In the genomic region with DNA sequence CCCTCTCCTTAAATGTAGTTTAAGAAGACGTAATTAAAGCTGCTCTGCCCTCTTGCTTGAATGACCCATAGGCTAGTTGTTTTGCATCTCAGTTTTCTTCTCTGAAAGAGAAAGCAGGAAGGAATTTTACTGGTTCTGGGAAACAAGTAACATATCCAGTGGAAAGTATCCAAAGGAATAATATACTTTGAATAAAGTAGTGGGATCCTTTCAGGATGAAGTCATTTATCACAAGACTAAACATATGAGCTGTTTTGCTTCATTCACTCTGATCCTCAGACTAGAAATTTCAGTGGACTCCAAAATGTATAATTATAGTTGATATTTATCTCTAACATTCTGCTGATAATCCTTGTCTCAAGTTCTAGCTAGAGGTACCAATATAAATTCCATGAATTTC, we compare ENCODE assay signal across 23 cellular contexts.
DNase-seq lines count a peak whose midpoint lies in the region; TF ChIP-seq lines count a peak whose summit lies in the region.
"Had no signal": no experiment of that assay in that cellular context is flagged by ENCODE, and none has a peak within 500 bp of the region (broad histone marks: within the 10 kb centered on the region; RNA-seq: fewer than 3 reads in every experiment).

No MANE protein-coding gene starts in this region.

- TF ChIP-seq CTCF in BJ (IDR thresholded peaks at IDR 0.05; ENCODE audit: insufficient read depth, low read depth, low read length) = no peak
- no peak for TF ChIP-seq CTCF in retinal pigment epithelial cell (conservative IDR thresholded peaks at IDR 0.05; ENCODE audit: low read depth, low read length)

- H3K4me3 ChIP-seq in BJ (ENCODE audit: low read depth, low read length) (no peak overlapping the region), retinal pigment epithelial cell (ENCODE audit: low read length) (no peak overlapping the region)
- H3K4me3 ChIP-seq: A549, K562, SJSA1 had no signal

- POLR2A ChIA-PET in BJ (lab: Charles Lee) = no interaction called here

- no peaks in the 10 kb centered on the region for H3K27me3 ChIP-seq in BJ (ENCODE audit: control insufficient read depth, insufficient read depth, low read length)
- H3K27me3 ChIP-seq: SJSA1 had no signal

- CTCF ChIA-PET in BJ (lab: Yijun Ruan, JAX) = no interaction called here

- DNase-seq in BJ (ENCODE audit: low read depth) (peak; percentile 26), HS-27A (ENCODE audit: low read depth) (peak; percentile 5), fibroblast of peridontal ligament (ENCODE audit: extremely low read depth) (peak; percentile 83), retinal pigment epithelial cell (ENCODE audit: low read depth) (peak; percentile 89), NCI-H1105 treated with DMSO at 0.1 percent for 48 hours (lab: John Stamatoyannopoulos, UW) (no peak), MV-4-11 (lab: John Stamatoyannopoulos, UW) (no peak)
- DNase-seq in activated T-cell treated with anti-CD3 and anti-CD28 coated beads, Interleukin-2, amount 50 U/mL, for 48 hours = no peak
- no peak for DNase-seq in activated naive CD4-positive, alpha-beta T cell (lab: John Stamatoyannopoulos, UW)
- DNase-seq: C1 segment of cervical spinal cord; Calu3; CD8-positive, alpha-beta T cell; DMS153; GDM1; H7; NCI-H1105; NCI-H1694; NCI-H2081; NCI-H2171; NCI-H524 treated with DMSO at 0.1 percent for 48 hours; NCI-H82 had no signal

- no peaks in the 10 kb centered on the region for H3K36me3 ChIP-seq in BJ (ENCODE audit: control insufficient read depth, insufficient read depth, low read length)
- H3K36me3 ChIP-seq: SJSA1 had no signal

Comparison
In these comparisons a context has a peak if more than half of its experiments do, and no peak if none do; other contexts are left out.
1. DNase-seq: peak in BJ (single experiment), HS-27A (single experiment), fibroblast of peridontal ligament (single experiment) and retinal pigment epithelial cell (single experiment); none in activated T-cell treated with anti-CD3 and anti-CD28 coated beads, Interleukin-2, amount 50 U/mL, for 48 hours (0 of 2), NCI-H1105 treated with DMSO at 0.1 percent for 48 hours (single experiment), activated naive CD4-positive, alpha-beta T cell (0 of 4) and MV-4-11 (single experiment).